In the genomic region with DNA sequence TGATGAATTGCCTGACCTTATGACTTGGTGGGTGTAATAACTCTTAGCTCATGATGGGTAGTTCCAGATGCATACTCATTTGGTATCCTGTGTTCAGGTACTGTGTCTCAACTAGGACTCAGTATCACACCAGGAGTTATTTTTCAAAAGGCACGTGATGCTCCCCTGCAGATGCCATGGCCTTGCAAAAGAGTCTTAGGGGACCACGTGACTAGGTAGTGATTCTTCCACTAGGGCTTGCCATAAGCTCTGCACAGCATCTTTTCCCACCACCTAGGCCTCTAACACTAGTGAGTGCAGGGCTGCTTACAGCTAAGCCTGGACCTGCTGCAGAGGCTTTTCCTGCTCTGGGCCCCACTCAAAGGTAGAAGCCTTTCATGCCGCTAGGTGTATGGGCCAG, we compare ENCODE assay signal across 25 cellular contexts. TPM values are rescaled to one million over a fixed set of nuclear protein-coding genes. Genes with fewer than 3 reads are reported as not detected.
"Had no signal": no experiment of that assay in that cellular context is flagged by ENCODE, and none has a peak within 500 bp of the region (broad histone marks: within the 10 kb centered on the region; RNA-seq: fewer than 3 reads in every experiment).

No MANE protein-coding gene starts in this region.

- H3K27ac Mint-ChIP-seq: activated naive CD4-positive, alpha-beta T cell treated with anti-CD3 and anti-CD28 coated beads for 36 hours; activated naive CD8-positive, alpha-beta T cell; activated T-helper 17 cell treated with anti-CD3 and anti-CD28 coated beads, Interleukin-2, amount 50 U/mL, for 72 hours; brain; T-helper 1 cell treated with Interleukin-12 subunit alpha and Interleukin-12 subunit beta and Interleukin-4 antibody, amounts not matched to agents 30 μg/mL and 1 μg/mL, for 36 hours; WTC11 had no signal

- H3K9me3 ChIP-seq: MG63 had no signal

- H3K4me1 Mint-ChIP-seq: activated T-helper 17 cell treated with anti-CD3 and anti-CD28 coated beads, Interleukin-2, amount 50 U/mL, for 72 hours; brain; WTC11 had no signal

- DNase-seq: activated CD4-positive, alpha-beta T cell treated with anti-CD3 and anti-CD28 coated beads for 48 hours; activated CD4-positive, alpha-beta T cell treated with anti-CD3 and anti-CD28 coated beads, Interleukin-2, amount 50 U/mL, for 4 hours; activated CD4-positive, CD25-positive, alpha-beta regulatory T cell treated with anti-CD3 and anti-CD28 coated beads, Interleukin-2, amount 50 U/mL, for 72 hours; activated gamma-delta T cell; activated naive CD4-positive, alpha-beta T cell treated with anti-CD3 and anti-CD28 coated beads for 36 hours; activated T-cell treated with anti-CD3 and anti-CD28 coated beads for 4 hours; activated T-cell treated with anti-CD3 and anti-CD28 coated beads, Interleukin-2, amount 50 U/mL, for 48 hours; amygdala; MG63; MV-4-11; NCI-H1092 treated with DMSO at 0.1 percent for 48 hours; NCI-H1417 treated with DMSO at 0.1 percent for 48 hours; NCI-H1694; NCI-H2029; NCI-H446; NCI-H524; PC-9; SHP77 treated with DMSO at 0.1 percent for 48 hours had no signal

- H3K4me3 Mint-ChIP-seq: activated naive CD4-positive, alpha-beta T cell treated with anti-CD3 and anti-CD28 coated beads for 36 hours; activated naive CD8-positive, alpha-beta T cell; activated T-helper 17 cell treated with anti-CD3 and anti-CD28 coated beads, Interleukin-2, amount 50 U/mL, for 72 hours; brain; T-helper 1 cell treated with Interleukin-12 subunit alpha and Interleukin-12 subunit beta and Interleukin-4 antibody, amounts not matched to agents 30 μg/mL and 1 μg/mL, for 36 hours; WTC11 had no signal

- H3K36me3 ChIP-seq: MG63 had no signal

- H3K4me2 ChIP-seq: PC-9 had no signal

- H2AFZ ChIP-seq: PC-9 had no signal

- H3K27ac ChIP-seq: PC-9 had no signal

- H3K9me3 Mint-ChIP-seq: activated naive CD4-positive, alpha-beta T cell treated with anti-CD3 and anti-CD28 coated beads for 36 hours; activated T-helper 17 cell treated with anti-CD3 and anti-CD28 coated beads, Interleukin-2, amount 50 U/mL, for 72 hours; brain; T-helper 1 cell treated with Interleukin-12 subunit alpha and Interleukin-12 subunit beta and Interleukin-4 antibody, amounts not matched to agents 30 μg/mL and 1 μg/mL, for 36 hours; WTC11 had no signal

- H3K36me3 Mint-ChIP-seq: brain, WTC11 had no signal

- ATAC-seq: activated T-helper 17 cell treated with anti-CD3 and anti-CD28 coated beads, Interleukin-2, amount 50 U/mL, for 72 hours; WTC11 had no signal

- H3K4me3 ChIP-seq: MG63, PC-9 had no signal

RNA-seq across cellular contexts. Expression of gene FCAMR, which starts 3.9 kb away (rescaled TPM):
- total RNA-seq: activated naive CD4-positive, alpha-beta T cell treated with anti-CD3 and anti-CD28 coated beads for 36 hours; activated T-helper 17 cell treated with anti-CD3 and anti-CD28 coated beads, Interleukin-2, amount 50 U/mL, for 72 hours; astrocyte; PC-9; SK-MEL-5; WTC11 had no signal

RNA-seq across cellular contexts. Expression of gene PIGR, which starts 27.9 kb away (rescaled TPM):
- total RNA-seq: astrocyte, PC-9, SK-MEL-5 had no signal

RNA-seq across cellular contexts. Expression of gene C1orf116, which starts 58.4 kb away (rescaled TPM):
- total RNA-seq: activated naive CD4-positive, alpha-beta T cell treated with anti-CD3 and anti-CD28 coated beads for 36 hours; activated T-helper 17 cell treated with anti-CD3 and anti-CD28 coated beads, Interleukin-2, amount 50 U/mL, for 72 hours had no signal
